Comparison of ENCODE assay signal across 8 cellular contexts in genomic region chr1:186374313-186375151, GRCh38. TPM values are rescaled to one million over a fixed set of nuclear protein-coding genes. Genes with fewer than 3 reads are reported as not detected.
DNase-seq lines count a peak whose midpoint lies in the region; ATAC-seq and TF ChIP-seq lines count a peak whose summit lies in the region.

No MANE protein-coding gene starts in this region.

- H3K4me1 ChIP-seq in neuron (ENCODE audit: insufficient read depth, low read length), result peaks cover 17% of the 10 kb centered on the region

- no peaks in the 10 kb centered on the region for H3K9me3 Mint-ChIP-seq in CD14-positive monocyte
- no peaks in the 10 kb centered on the region for H3K9me3 Mint-ChIP-seq in activated T-cell treated with anti-CD3 and anti-CD28 coated beads, Interleukin-2, amount 50 U/mL, for 24 hours

- H3K9me3 ChIP-seq in neuron (ENCODE audit: low read length), result no peaks in the 10 kb centered on the region

- peak overlapping the region; percentile 95 to 98 for H3K4me3 Mint-ChIP-seq in CD14-positive monocyte
- peak overlapping the region; percentile 99 for H3K4me3 Mint-ChIP-seq in activated T-cell treated with anti-CD3 and anti-CD28 coated beads, Interleukin-2, amount 50 U/mL, for 24 hours

- peak overlapping the region; percentile 24 for H2AFZ ChIP-seq in neuron (ENCODE audit: low read depth, low read length)

- H3K4me1 Mint-ChIP-seq in CD14-positive monocyte, result peaks cover 14% of the 10 kb centered on the region
- H3K4me1 Mint-ChIP-seq in activated T-cell treated with anti-CD3 and anti-CD28 coated beads, Interleukin-2, amount 50 U/mL, for 24 hours (ENCODE audit: low read depth), result peaks cover 41% of the 10 kb centered on the region

- H3K4me3 ChIP-seq in fibroblast of pulmonary artery (replicated peaks; ENCODE audit: low read depth, low read length), result peak overlapping the region; percentile 87
- H3K4me3 ChIP-seq in neuron (ENCODE audit: low read length), result peak overlapping the region; percentile 99

- DNase-seq in CD14-positive monocyte (ENCODE audit: low spot score) (no peak), NCI-H460 (ENCODE audit: extremely low read depth, low read depth) (peak; percentile 9), fibroblast of pulmonary artery (ENCODE audit: low read depth) (peak; percentile 26), middle frontal gyrus (ENCODE audit: extremely low spot score, low spot score) (no peak)
- DNase-seq in activated T-cell treated with anti-CD3 and anti-CD28 coated beads, Interleukin-2, amount 50 U/mL, for 24 hours, result peak; percentile 31

- H3K36me3 ChIP-seq in neuron (ENCODE audit: insufficient read depth, low read length), result peaks cover 38% of the 10 kb centered on the region

- H3K27me3 ChIP-seq in neuron (ENCODE audit: insufficient read depth, low read length), result no peaks in the 10 kb centered on the region

- H3K27me3 Mint-ChIP-seq in CD14-positive monocyte (ENCODE audit: low read depth in 3 of 3), result no peaks in the 10 kb centered on the region
- H3K27me3 Mint-ChIP-seq in activated T-cell treated with anti-CD3 and anti-CD28 coated beads, Interleukin-2, amount 50 U/mL, for 24 hours, result no peaks in the 10 kb centered on the region

- intact Hi-C loops in CD14-positive monocyte (cut with micrococcal nuclease), result loop anchor here in 1 of 2 donors (10.0 kb wide), 1 partner anchor 1220 kb away; the partner anchor contains the start of genes SWT1 and TRMT1L

- ATAC-seq in GM18867 (IDR thresholded peaks at IDR 0.05; ENCODE audit: unreplicated experiment) (peak; percentile 29), HG03064 (IDR thresholded peaks at IDR 0.05; ENCODE audit: low read depth, unreplicated experiment) (peak; percentile 30)

- H3K36me3 Mint-ChIP-seq in CD14-positive monocyte, result peaks cover 29 to 34% of the 10 kb centered on the region in 2 donors
- H3K36me3 Mint-ChIP-seq in activated T-cell treated with anti-CD3 and anti-CD28 coated beads, Interleukin-2, amount 50 U/mL, for 24 hours (ENCODE audit: low read depth), result peaks cover 62% of the 10 kb centered on the region

- peak overlapping the region; percentile 98 to 100 (median 99) for H3K27ac Mint-ChIP-seq in CD14-positive monocyte
- H3K27ac Mint-ChIP-seq in activated T-cell treated with anti-CD3 and anti-CD28 coated beads, Interleukin-2, amount 50 U/mL, for 24 hours, result peak overlapping the region; percentile 99

- TF ChIP-seq CTCF in CD14-positive monocyte (IDR thresholded peaks at IDR 0.05) (no peak), fibroblast of pulmonary artery (IDR thresholded peaks at IDR 0.05; ENCODE audit: low read length, missing control alignments) (no peak)

RNA-seq across cellular contexts. Expression of gene TPR, which starts 0.5 kb away (rescaled TPM):
- polyA plus RNA-seq in CD14-positive monocyte, result 10 to 100 TPM in 1 of 2 donors, 1 to 10 TPM in 1; 4.3 to 13.2 TPM
- 56.5 and 71.6 TPM in 2 replicates for total RNA-seq in NCI-H460 (2014; rRNA removed; shearing (Covaris generic))
- 63.9 and 84.1 TPM in 2 replicates for polyA plus RNA-seq in NCI-H460 (2014; cell fraction: nucleus; rRNA removed)

RNA-seq across cellular contexts. Expression of gene ODR4, which starts 1.1 kb away (rescaled TPM):
- 1 to 10 TPM; 6.4 to 9.7 TPM for polyA plus RNA-seq in CD14-positive monocyte
- 33.3 and 42.9 TPM in 2 replicates for total RNA-seq in NCI-H460 (2014; rRNA removed; shearing (Covaris generic))
- 18.1 and 26.9 TPM in 2 replicates for polyA plus RNA-seq in NCI-H460 (2014; cell fraction: nucleus; rRNA removed)

Comparison
In these comparisons a context has a peak if more than half of its experiments do, and no peak if none do; other contexts are left out.
1. DNase-seq: peak in NCI-H460 (single experiment), activated T-cell treated with anti-CD3 and anti-CD28 coated beads, Interleukin-2, amount 50 U/mL, for 24 hours (single experiment) and fibroblast of pulmonary artery (single experiment); none in CD14-positive monocyte (single experiment) and middle frontal gyrus (single experiment).